21 cellular contexts compared by ENCODE assay signal in genomic region chr1:212465311-212465710, GRCh38.
"Had no signal": no experiment of that assay in that cellular context is flagged by ENCODE, and none has a peak within 500 bp of the region (broad histone marks: within the 10 kb centered on the region; RNA-seq: fewer than 3 reads in every experiment).

No MANE protein-coding gene starts in this region.

- DNase-seq: activated CD4-positive, alpha-beta T cell treated with anti-CD3 and anti-CD28 coated beads for 1 hour; activated CD4-positive, alpha-beta T cell treated with anti-CD3 and anti-CD28 coated beads, Interleukin-2, amount 50 U/mL, for 1 hour; activated CD8-positive, alpha-beta T cell treated with anti-CD3 and anti-CD28 coated beads, Interleukin-2, amount 10 ng/mL, durations not matched to agents 7 days and 5 days; activated gamma-delta T cell; erythroblast; foreskin fibroblast; midbrain; right cardiac atrium; stomach; T-helper 1 cell; upper lobe of left lung had no signal

- H3K4me1 ChIP-seq: parathyroid adenoma had no signal

- FAIRE-seq: astrocyte, endometrium, keratinocyte, TTC549 had no signal

- H3K79me2 ChIP-seq: parathyroid adenoma had no signal

- H3K9me3 ChIP-seq: stomach, suprapubic skin, upper lobe of left lung had no signal

- H3K27ac ChIP-seq: coronary artery, parathyroid adenoma, stomach, suprapubic skin, upper lobe of left lung had no signal

- H2AFZ ChIP-seq: parathyroid adenoma had no signal

- ATAC-seq: activated CD8-positive, alpha-beta T cell treated with anti-CD3 and anti-CD28 coated beads, Interleukin-2, amount 10 ng/mL, durations not matched to agents 7 days and 5 days; activated naive CD4-positive, alpha-beta T cell treated with anti-CD3 and anti-CD28 coated beads, Interleukin-2, amount 50 U/mL, for 72 hours; left lobe of liver; right cardiac atrium; stimulated activated memory B cell treated with anti-CD40 and anti-IgM and Interleukin-4, amounts not matched to agents 10 μg/mL and 1 μg/mL and 100 μg/mL, for 72 hours had no signal

- H3K9ac ChIP-seq: parathyroid adenoma had no signal

- H3K36me3 ChIP-seq: stomach, suprapubic skin, upper lobe of left lung had no signal

- H3K4me3 ChIP-seq: coronary artery, stomach, suprapubic skin, upper lobe of left lung had no signal

- H3K27me3 ChIP-seq: stomach, suprapubic skin, upper lobe of left lung had no signal
